Comparison of ENCODE assay signal across 9 cellular contexts in genomic region chr16:2473425-2473926, GRCh38. TPM values are rescaled to one million over a fixed set of nuclear protein-coding genes. Genes with fewer than 3 reads are reported as not detected.
A peak's percentile ranks its signal among the peaks of the same experiment; 100 is the strongest.
DNase-seq lines count a peak whose midpoint lies in the region; ATAC-seq lines count a peak whose summit lies in the region.
"Had no signal": no experiment of that assay in that cellular context is flagged by ENCODE, and none has a peak within 500 bp of the region (broad histone marks: within the 10 kb centered on the region; RNA-seq: fewer than 3 reads in every experiment).

No MANE protein-coding gene starts in this region.

- peaks cover 11% of the 10 kb centered on the region for H3K27me3 Mint-ChIP-seq in activated T-helper 17 cell treated with anti-CD3 and anti-CD28 coated beads, Interleukin-2, amount 50 U/mL, for 72 hours
- peaks cover 6 to 24% (median 24%) of the 10 kb centered on the region in 3 donors for H3K27me3 Mint-ChIP-seq in naive B cell

- no peaks in the 10 kb centered on the region for H3K36me3 Mint-ChIP-seq in activated T-helper 17 cell treated with anti-CD3 and anti-CD28 coated beads, Interleukin-2, amount 50 U/mL, for 72 hours (ENCODE audit: low read depth)
- no peaks in the 10 kb centered on the region for H3K36me3 Mint-ChIP-seq in naive B cell

- H3K36me3 ChIP-seq in HUES6 (ENCODE audit: control insufficient read depth, insufficient read depth, low read length): no peaks in the 10 kb centered on the region

- H3K9me3 ChIP-seq in HUES6 (ENCODE audit: control insufficient read depth, insufficient read depth, low read depth, low read length): no peaks in the 10 kb centered on the region
- H3K9me3 ChIP-seq: mucosa of descending colon had no signal

- H3K27ac ChIP-seq in HUES6 (ENCODE audit: low read depth, low read length): no peak overlapping the region

- H3K27me3 ChIP-seq in HUES6 (ENCODE audit: control insufficient read depth, insufficient read depth, low read length): peaks cover 65% of the 10 kb centered on the region

- in situ Hi-C loops in Caki2 (cut with HindIII; ENCODE audit: low pct_unique_long_range_greater_than_20kb, low sequenced_read_pairs): no loop called here

- H3K4me1 ChIP-seq in HUES6 (ENCODE audit: control insufficient read depth, insufficient read depth, low read length): peaks cover 37% of the 10 kb centered on the region

- H3K4me3 Mint-ChIP-seq in activated T-helper 17 cell treated with anti-CD3 and anti-CD28 coated beads, Interleukin-2, amount 50 U/mL, for 72 hours: peak overlapping the region; percentile 52
- H3K4me3 Mint-ChIP-seq in naive B cell: peak overlapping the region; percentile 57 to 90 (median 84)

- peak overlapping the region; percentile 75 for H3K4me3 ChIP-seq in HUES6 (ENCODE audit: low read depth, low read length)

- ATAC-seq in activated T-helper 17 cell treated with anti-CD3 and anti-CD28 coated beads, Interleukin-2, amount 50 U/mL, for 72 hours (replicated peaks): peak; percentile 1
- ATAC-seq in naive B cell (ENCODE audit: low read depth in 2 of 2) (peak; percentile 0 to 5), GM18861 (IDR thresholded peaks at IDR 0.05; ENCODE audit: unreplicated experiment) (no peak)

- DNase-seq in Caki2 (ENCODE audit: low read depth) (peak; percentile 50), naive B cell (no peak), glomerular visceral epithelial cell (ENCODE audit: extremely low spot score) (no peak)
- no peak for DNase-seq in effector CD8-positive, alpha-beta T cell (lab: John Stamatoyannopoulos, UW)
- DNase-seq in effector CD4-positive, alpha-beta T cell: no peak

- H3K9ac ChIP-seq in HUES6 (ENCODE audit: low read length): no peak overlapping the region

- no peak overlapping the region for H3K27ac Mint-ChIP-seq in activated T-helper 17 cell treated with anti-CD3 and anti-CD28 coated beads, Interleukin-2, amount 50 U/mL, for 72 hours
- peak overlapping the region in 1 of 6 donors; percentile 60 for H3K27ac Mint-ChIP-seq in naive B cell

- H3K4me1 Mint-ChIP-seq in activated T-helper 17 cell treated with anti-CD3 and anti-CD28 coated beads, Interleukin-2, amount 50 U/mL, for 72 hours: peaks cover 21% of the 10 kb centered on the region
- H3K4me1 Mint-ChIP-seq in naive B cell: peaks cover 28 to 44% (median 34%) of the 10 kb centered on the region in 3 donors

- H3K9me3 Mint-ChIP-seq in activated T-helper 17 cell treated with anti-CD3 and anti-CD28 coated beads, Interleukin-2, amount 50 U/mL, for 72 hours: no peaks in the 10 kb centered on the region
- H3K9me3 Mint-ChIP-seq in naive B cell: no peaks in the 10 kb centered on the region

RNA-seq across cellular contexts. Expression of gene TBC1D24, which starts 1.5 kb away (rescaled TPM):
- total RNA-seq in Caki2 (2014; rRNA removed; shearing (Covaris generic); ENCODE audit: low replicate concordance): 6.2 and 9.5 TPM in 2 replicates
- total RNA-seq in activated T-helper 17 cell treated with anti-CD3 and anti-CD28 coated beads, Interleukin-2, amount 50 U/mL, for 72 hours: 10 to 100 TPM; 10.8 to 16.1 TPM
- polyA plus RNA-seq in naive B cell (ENCODE audit: low read depth in 6 of 6): 1 to 10 TPM in 4 of 6 donors, under 1 TPM in 2; 0.22 to 3.3 (median 2.5) TPM

RNA-seq across cellular contexts. Expression of gene NTN3, which starts 2.4 kb away (rescaled TPM):
- total RNA-seq in Caki2 (2014; rRNA removed; shearing (Covaris generic); ENCODE audit: low replicate concordance): not detected in 2 replicates
- under 1 TPM in 1 of 2 donors, not detected in 1; 0.21 TPM for total RNA-seq in activated T-helper 17 cell treated with anti-CD3 and anti-CD28 coated beads, Interleukin-2, amount 50 U/mL, for 72 hours
- not detected for polyA plus RNA-seq in naive B cell (ENCODE audit: low read depth in 6 of 6)

RNA-seq across cellular contexts. Expression of gene TEDC2, which starts 13.6 kb away (rescaled TPM):
- total RNA-seq in Caki2 (2014; rRNA removed; shearing (Covaris generic); ENCODE audit: low replicate concordance): 37.3 and 39.9 TPM in 2 replicates
- total RNA-seq in activated T-helper 17 cell treated with anti-CD3 and anti-CD28 coated beads, Interleukin-2, amount 50 U/mL, for 72 hours: 10 to 100 TPM; 14.8 to 19.7 TPM
- 1 to 10 TPM in 1 of 6 donors, under 1 TPM in 3, not detected in 2; 0.16 to 1.7 (median 0.58) TPM for polyA plus RNA-seq in naive B cell (ENCODE audit: low read depth in 6 of 6)

RNA-seq across cellular contexts. Expression of gene ATP6V0C, which starts 40.3 kb away (rescaled TPM):
- total RNA-seq in Caki2 (2014; rRNA removed; shearing (Covaris generic); ENCODE audit: low replicate concordance): 18.4 and 27.8 TPM in 2 replicates
- 100 to 1,000 TPM in 1 of 2 donors, 10 to 100 TPM in 1; 98.5 to 128 TPM for total RNA-seq in activated T-helper 17 cell treated with anti-CD3 and anti-CD28 coated beads, Interleukin-2, amount 50 U/mL, for 72 hours
- 100 to 1,000 TPM in 3 of 6 donors, 10 to 100 TPM in 3; 75.4 to 114 (median 98.1) TPM for polyA plus RNA-seq in naive B cell (ENCODE audit: low read depth in 6 of 6)

RNA-seq across cellular contexts. Expression of gene CCNF, which starts 44.2 kb away (rescaled TPM):
- 36.9 and 40.3 TPM in 2 replicates for total RNA-seq in Caki2 (2014; rRNA removed; shearing (Covaris generic); ENCODE audit: low replicate concordance)
- total RNA-seq in activated T-helper 17 cell treated with anti-CD3 and anti-CD28 coated beads, Interleukin-2, amount 50 U/mL, for 72 hours: 10 to 100 TPM; 59.6 to 64.5 TPM
- polyA plus RNA-seq in naive B cell (ENCODE audit: low read depth in 6 of 6): 1 to 10 TPM in 5 of 6 donors, not detected in 1; 1.8 to 5.0 (median 2.8) TPM
